8 cellular contexts compared by ENCODE assay signal in the genomic region with DNA sequence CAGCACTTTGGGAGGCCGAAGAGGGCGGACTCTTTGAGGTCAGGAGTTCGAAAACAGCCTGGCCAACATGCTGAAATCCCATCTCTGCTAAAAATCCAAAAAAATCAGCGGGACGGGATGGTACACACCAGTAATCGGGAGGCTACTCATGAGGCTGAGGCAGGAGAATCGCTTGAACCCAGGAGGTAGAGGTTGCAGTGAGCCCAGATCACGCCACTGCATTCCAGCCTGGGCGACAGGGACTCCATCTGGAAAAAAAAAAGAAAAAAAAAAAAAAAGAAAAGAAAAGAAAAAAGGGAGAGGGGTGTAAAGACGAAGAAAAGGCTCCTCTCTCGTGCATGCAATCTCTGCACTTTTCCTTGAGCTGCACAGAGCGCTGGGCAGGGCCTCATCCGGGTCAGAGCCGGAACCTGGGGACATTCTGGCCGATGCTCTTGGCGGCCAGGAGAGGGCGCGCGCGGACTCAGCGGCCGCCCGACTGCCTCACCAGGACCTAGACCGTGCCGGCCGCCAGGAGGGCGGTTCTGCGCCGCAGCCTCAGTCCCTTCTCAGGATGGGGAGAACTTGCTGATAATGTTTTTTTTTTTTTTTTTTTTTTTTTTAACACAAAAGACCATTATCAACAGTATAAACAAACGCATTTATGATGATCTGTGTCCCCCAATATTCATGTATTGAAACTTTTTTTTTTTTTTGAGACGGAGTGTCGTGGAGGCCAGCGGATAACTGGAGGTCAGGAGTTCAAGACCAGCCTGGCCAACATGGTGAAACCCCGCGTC. TPM values are rescaled to one million over a fixed set of nuclear protein-coding genes. Genes with fewer than 3 reads are reported as not detected.
DNase-seq lines count a peak whose midpoint lies in the region; ATAC-seq, FAIRE-seq and TF ChIP-seq lines count a peak whose summit lies in the region.

No MANE protein-coding gene starts in this region.

- POLR2A ChIA-PET in A673 (lab: Charles Lee; ENCODE audit: low non-redundant PET), result no interaction called here
- POLR2A ChIA-PET in OCI-LY7 (lab: Charles Lee), result no interaction called here
- POLR2A ChIA-PET in naive thymus-derived CD8-positive, alpha-beta T cell (lab: Charles Lee), result interaction anchor here (0.7 to 1.8 kb wide), 3 partner anchors 36 to 44 kb away, joined by 3 to 7 read pairs (median 6); partner anchors contain the start of gene FLYWCH1

- H3K27me3 Mint-ChIP-seq in naive thymus-derived CD8-positive, alpha-beta T cell, result peaks cover 0 to 2% (median 0%) of the 10 kb centered on the region in 5 donors

- H3K4me1 ChIP-seq in A673 (ENCODE audit: insufficient read depth, low read length, poor library complexity, severe bottlenecking) (no peaks in the 10 kb centered on the region), OCI-LY7 (ENCODE audit: insufficient read depth, low read length, poor library complexity, severe bottlenecking) (no peaks in the 10 kb centered on the region), esophagus muscularis mucosa (peaks cover 5 to 8% (median 7%) of the 10 kb centered on the region in 4 donors)

- H3K79me2 ChIP-seq in OCI-LY7 (ENCODE audit: insufficient read depth, low read depth, low read length), result no peaks in the 10 kb centered on the region

- peak; percentile 80 for FAIRE-seq in GM18507 (lab: Jason Lieb, UNC)

- no peaks in the 10 kb centered on the region for H3K9me3 Mint-ChIP-seq in naive thymus-derived CD8-positive, alpha-beta T cell

- H3K36me3 Mint-ChIP-seq in naive thymus-derived CD8-positive, alpha-beta T cell, result no peaks in the 10 kb centered on the region

- no peaks in the 10 kb centered on the region for H3K9me2 ChIP-seq in OCI-LY7 (ENCODE audit: insufficient read depth, low read length)

- 26% methylated on average over 35 of the region's 35 CpGs for WGBS in esophagus muscularis mucosa

- TF ChIP-seq CTCF in A673 (conservative IDR thresholded peaks at IDR 0.05; ENCODE audit: low read depth, low read length) (peak; percentile 95), OCI-LY7 (conservative IDR thresholded peaks at IDR 0.05; ENCODE audit: low read length) (peak; percentile 88), esophagus muscularis mucosa (IDR thresholded peaks at IDR 0.05) (peak; percentile 87 to 97 (median 92))

- no peak overlapping the region for H3K27ac ChIP-seq in A673 (ENCODE audit: low read depth, low read length, poor library complexity, severe bottlenecking)
- no peak overlapping the region for H3K27ac ChIP-seq in OCI-LY7 (ENCODE audit: low read depth, low read length, poor library complexity, severe bottlenecking)
- H3K27ac ChIP-seq in esophagus muscularis mucosa (replicated peaks in 1 of 4), result no peak overlapping the region

- intact Hi-C loops in A673 (cut with micrococcal nuclease; ENCODE audit: unreplicated experiment), result loop anchor here (2.0 kb wide), 1 partner anchor 44 kb away; no protein-coding TSS in a partner anchor
- intact Hi-C loops in OCI-LY7 (cut with micrococcal nuclease; ENCODE audit: unreplicated experiment), result no loop called here
- intact Hi-C loops in esophagus muscularis mucosa (cut with DNase I), result loop anchor here (2.0 kb wide), 1 partner anchor 44 kb away; no protein-coding TSS in a partner anchor

- TF ChIP-seq EP300 in esophagus muscularis mucosa (IDR thresholded peaks at IDR 0.05), result no peak

- TF ChIP-seq POLR2A in esophagus muscularis mucosa (IDR thresholded peaks at IDR 0.05; ENCODE audit: low read depth), result no peak

- no peak overlapping the region for H2AFZ ChIP-seq in OCI-LY7 (ENCODE audit: low read length)

- no peak overlapping the region for H3K27ac Mint-ChIP-seq in naive thymus-derived CD8-positive, alpha-beta T cell

- H3K4me2 ChIP-seq in OCI-LY7 (ENCODE audit: low read length), result no peak overlapping the region

- H4K20me1 ChIP-seq in OCI-LY7 (ENCODE audit: insufficient read depth, low read length), result no peaks in the 10 kb centered on the region

- no peak overlapping the region for H3K4me3 Mint-ChIP-seq in naive thymus-derived CD8-positive, alpha-beta T cell

- DNase-seq in A673 (ENCODE audit: low spot score), result peak; percentile 83
- DNase-seq in GM18507 (ENCODE audit: extremely low spot score, insufficient read length, low read depth), result peak; percentile 52
- peak in 70 of 76 experiments; percentile 4 to 74 (median 52) for DNase-seq in HUDEP-2 (lab: John Stamatoyannopoulos, UW; ENCODE audit: unreplicated experiment in 76 of 76)
- peak; percentile 79 for DNase-seq in OCI-LY7 (ENCODE audit: low spot score)
- DNase-seq in activated T-cell treated with anti-CD3 and anti-CD28 coated beads for 1 hour (ENCODE audit: low read depth), result peak; percentile 51
- no peak for DNase-seq in esophagus muscularis mucosa (ENCODE audit: extremely low spot score)
- peak; percentile 25 to 77 (median 54) for DNase-seq in naive thymus-derived CD8-positive, alpha-beta T cell
- DNase-seq in stimulated activated naive CD8-positive, alpha-beta T cell treated with anti-CD3 and anti-CD28 coated beads, Interleukin-15, Interleukin-2, amounts not matched to agents 100 U/mL and 50 U/mL, for 24 hours, result peak; percentile 76

- ATAC-seq in naive thymus-derived CD8-positive, alpha-beta T cell, result peak; percentile 99 to 100
- ATAC-seq in stimulated activated naive CD8-positive, alpha-beta T cell treated with anti-CD3 and anti-CD28 coated beads, Interleukin-15, Interleukin-2, amounts not matched to agents 100 U/mL and 50 U/mL, for 24 hours, result peak; percentile 97

- H3K4me1 Mint-ChIP-seq in naive thymus-derived CD8-positive, alpha-beta T cell, result peaks cover 0 to 5% (median under 1%) of the 10 kb centered on the region in 4 donors

- H3K27me3 ChIP-seq in A673 (replicated peaks; ENCODE audit: insufficient read depth, low read depth, low read length, poor library complexity) (no peaks in the 10 kb centered on the region), esophagus muscularis mucosa (peaks cover 0 to 10% (median 0%) of the 10 kb centered on the region in 4 donors)

- CTCF ChIA-PET in A673 (lab: Charles Lee) (interaction anchor here (0.6 kb wide), 1 partner anchor 38 kb away, joined by 7 read pairs; no protein-coding TSS in a partner anchor), OCI-LY7 (lab: Charles Lee; ENCODE audit: unreplicated experiment) (no interaction called here)

- BruUV-seq in A673 (replicated peaks; lab: Mats Ljungman, UMichigan) (no TSS peak), OCI-LY7 (replicated peaks; lab: Mats Ljungman, UMichigan) (no TSS peak)

- H3K36me3 ChIP-seq in A673 (ENCODE audit: insufficient read depth, low read length, poor library complexity, severe bottlenecking) (no peaks in the 10 kb centered on the region), OCI-LY7 (ENCODE audit: insufficient read depth, low read length) (no peaks in the 10 kb centered on the region), esophagus muscularis mucosa (no peaks in the 10 kb centered on the region)

- H3K9me3 ChIP-seq in A673 (ENCODE audit: low read depth, low read length, poor library complexity, severe bottlenecking) (no peaks in the 10 kb centered on the region), OCI-LY7 (ENCODE audit: low read length) (peaks cover 4% of the 10 kb centered on the region), esophagus muscularis mucosa (no peaks in the 10 kb centered on the region)

- H3K4me3 ChIP-seq in A673 (ENCODE audit: low read depth, low read length, poor library complexity, severe bottlenecking) (no peak overlapping the region), OCI-LY7 (ENCODE audit: low read depth, low read length, poor library complexity, severe bottlenecking) (no peak overlapping the region), esophagus muscularis mucosa (no peak overlapping the region)

RNA-seq across cellular contexts. Expression of gene FLYWCH2, which starts 8.2 kb away (rescaled TPM):
- total RNA-seq in A673 (2021) (23.9 and 28.5 TPM in 2 replicates), OCI-LY7 (2022) (22.3 and 23.9 TPM in 2 replicates), esophagus muscularis mucosa (10 to 100 TPM; 41.9 to 47.2 (median 43.9) TPM)
- total RNA-seq in OCI-LY7 (2014; rRNA removed; shearing (Covaris generic)), result 38.7 and 44.9 TPM in 2 replicates
- 10 to 100 TPM; 22.2 to 26.0 TPM for total RNA-seq in naive thymus-derived CD8-positive, alpha-beta T cell
- polyA plus RNA-seq in naive thymus-derived CD8-positive, alpha-beta T cell, result 10 to 100 TPM; 18.0 to 28.8 (median 26.5) TPM

RNA-seq across cellular contexts. Expression of gene PRSS22, which starts 16.8 kb away (rescaled TPM):
- not detected in 2 replicates for total RNA-seq in A673 (2021)
- not detected in 2 replicates for total RNA-seq in OCI-LY7 (2014; rRNA removed; shearing (Covaris generic))
- not detected in 2 replicates for total RNA-seq in OCI-LY7 (2022)
- total RNA-seq in esophagus muscularis mucosa, result not detected
- total RNA-seq in naive thymus-derived CD8-positive, alpha-beta T cell, result not detected
- not detected for polyA plus RNA-seq in naive thymus-derived CD8-positive, alpha-beta T cell

RNA-seq across cellular contexts. Expression of gene FLYWCH1, which starts 37.0 kb away (rescaled TPM):
- 46.8 and 47.0 TPM in 2 replicates for total RNA-seq in A673 (2021)
- 25.3 and 26.1 TPM in 2 replicates for total RNA-seq in OCI-LY7 (2014; rRNA removed; shearing (Covaris generic))
- 61.9 and 63.9 TPM in 2 replicates for total RNA-seq in OCI-LY7 (2022)
- total RNA-seq in esophagus muscularis mucosa, result 10 to 100 TPM; 33.8 to 61.6 (median 46.8) TPM
- total RNA-seq in naive thymus-derived CD8-positive, alpha-beta T cell, result 100 to 1,000 TPM; 109 to 113 TPM
- polyA plus RNA-seq in naive thymus-derived CD8-positive, alpha-beta T cell, result 10 to 100 TPM in 2 of 3 donors, 1 to 10 TPM in 1; 5.9 to 18.4 (median 13.5) TPM

RNA-seq across cellular contexts. Expression of gene ZG16B, which starts 44.7 kb away (rescaled TPM):
- total RNA-seq in A673 (2021) (not detected in 2 replicates), OCI-LY7 (2022) (2.5 and 2.6 TPM in 2 replicates), esophagus muscularis mucosa (not detected)
- 1.2 and 4.0 TPM in 2 replicates for total RNA-seq in OCI-LY7 (2014; rRNA removed; shearing (Covaris generic))
- total RNA-seq in naive thymus-derived CD8-positive, alpha-beta T cell, result not detected
- polyA plus RNA-seq in naive thymus-derived CD8-positive, alpha-beta T cell, result not detected

RNA-seq across cellular contexts. Expression of gene PRSS21, which starts 57.7 kb away (rescaled TPM):
- total RNA-seq in A673 (2021) (not detected in 2 replicates), OCI-LY7 (2022) (69.6 and 75.1 TPM in 2 replicates), esophagus muscularis mucosa (not detected)
- total RNA-seq in OCI-LY7 (2014; rRNA removed; shearing (Covaris generic)), result 44.5 and 68.7 TPM in 2 replicates
- 1 to 10 TPM; 2.0 to 2.9 TPM for total RNA-seq in naive thymus-derived CD8-positive, alpha-beta T cell
- polyA plus RNA-seq in naive thymus-derived CD8-positive, alpha-beta T cell, result 10 to 100 TPM in 1 of 3 donors, 1 to 10 TPM in 2; 1.5 to 14.7 (median 3.2) TPM
